Comparison of ENCODE assay signal across 1 cellular context in genomic region chr4:25172964-25173917, GRCh38.
A peak's percentile ranks its signal among the peaks of the same experiment; 100 is the strongest.
TF ChIP-seq lines count a peak whose summit lies in the region.

No MANE protein-coding gene starts in this region.

TF ChIP-seq in K562, 482 proteins besides CTCF, POLR2A, EP300 and RAD21 (continued from another document):
- no peak for TF ChIP-seq NFE2L1 (tag; IDR thresholded peaks at IDR 0.05; ENCODE audit: borderline replicate concordance, low read depth)
- no peak for TF ChIP-seq U2AF1 (optimal IDR thresholded peaks at IDR 0.05; ENCODE audit: low read depth, low read length)
- TF ChIP-seq ZFX (CRISPR knock-in tag; IDR thresholded peaks at IDR 0.05), result no peak
- no peak for TF ChIP-seq ZNF655 (CRISPR knock-in tag; IDR thresholded peaks at IDR 0.05)
- TF ChIP-seq JUND (IDR thresholded peaks at IDR 0.05; ENCODE audit: borderline replicate concordance, low read depth, low read length), result peak; percentile 92
- peak; percentile 94 for TF ChIP-seq JUND (tag; IDR thresholded peaks at IDR 0.05; ENCODE audit: borderline replicate concordance, low read depth, low read length)
- TF ChIP-seq ZNF212 (CRISPR knock-in tag; IDR thresholded peaks at IDR 0.05), result no peak
- no peak for TF ChIP-seq ZNF174 (CRISPR knock-in tag; IDR thresholded peaks at IDR 0.05)
- TF ChIP-seq CSDE1 (IDR thresholded peaks at IDR 0.05), result no peak
- peak; percentile 87 for TF ChIP-seq SMARCA4 (IDR thresholded peaks at IDR 0.05)
- peak; percentile 57 for TF ChIP-seq FOS (IDR thresholded peaks at IDR 0.05; ENCODE audit: extremely low read depth, insufficient read length)
- peak; percentile 97 for TF ChIP-seq ATF3 (IDR thresholded peaks at IDR 0.05)
- TF ChIP-seq ATF3 (CRISPR knock-in tag; conservative IDR thresholded peaks at IDR 0.05), result no peak; the same call in 1 of the 2 replicates
- peak; percentile 91 for TF ChIP-seq SPI1 (IDR thresholded peaks at IDR 0.05; ENCODE audit: borderline replicate concordance, low read depth, low read length)
- no peak for TF ChIP-seq SRSF7 (optimal IDR thresholded peaks at IDR 0.05; ENCODE audit: low read depth, low read length)
- TF ChIP-seq JUNB (CRISPR knock-in tag; conservative IDR thresholded peaks at IDR 0.05), result 0 out of 2 replicates have a peak, but pooled peaks have one; percentile 28
- TF ChIP-seq SMARCE1 (IDR thresholded peaks at IDR 0.05), result peak; percentile 87
- peak; percentile 40; the same call in 1 of the 2 replicates for TF ChIP-seq TCF3 (CRISPR knock-in tag; IDR thresholded peaks at IDR 0.05)
- TF ChIP-seq SMARCC2 (IDR thresholded peaks at IDR 0.05; ENCODE audit: low read depth), result peak; percentile 52; the same call in 1 of the 2 replicates
- no peak for TF ChIP-seq RCOR1 (IDR thresholded peaks at IDR 0.05; ENCODE audit: borderline replicate concordance in 1 of 2, low read depth in 2 of 2, low read length in 2 of 2)
- peak; percentile 97 for TF ChIP-seq FOSL1 (tag; conservative IDR thresholded peaks at IDR 0.05)
- TF ChIP-seq CEBPB (tag; IDR thresholded peaks at IDR 0.05), result no peak
- no peak for TF ChIP-seq IRF9 (tag; IDR thresholded peaks at IDR 0.05)
- TF ChIP-seq ARID1B (IDR thresholded peaks at IDR 0.05), result peak; percentile 80
- 0 out of 2 replicates have a peak, but pooled peaks have one; percentile 42 for TF ChIP-seq ZNF589 (CRISPR knock-in tag; IDR thresholded peaks at IDR 0.05; ENCODE audit: low read depth)
- 0 out of 4 replicates have a peak, but pooled peaks of 1 of the 2 experiments have one; percentile 44 for TF ChIP-seq TRIM24 (IDR thresholded peaks at IDR 0.05)
